Comparison of ENCODE assay signal across 22 cellular contexts in genomic region chr2:170503563-170503962, GRCh38.
DNase-seq lines count a peak whose midpoint lies in the region; ATAC-seq and TF ChIP-seq lines count a peak whose summit lies in the region.
"Had no signal": no experiment of that assay in that cellular context is flagged by ENCODE, and none has a peak within 500 bp of the region (broad histone marks: within the 10 kb centered on the region; RNA-seq: fewer than 3 reads in every experiment).

No MANE protein-coding gene starts in this region.

- TF ChIP-seq CTCF in A673 (conservative IDR thresholded peaks at IDR 0.05; ENCODE audit: low read depth, low read length) (no peak), endodermal cell (conservative IDR thresholded peaks at IDR 0.05) (no peak), CD14-positive monocyte (IDR thresholded peaks at IDR 0.05) (no peak)

- intact Hi-C loops in A673 (cut with micrococcal nuclease; ENCODE audit: unreplicated experiment): loop anchor here (10.0 kb wide), 1 partner anchor 211 kb away; the partner anchor contains the start of gene SP5
- intact Hi-C loops in CD14-positive monocyte (cut with micrococcal nuclease): no loop called here

- H3K4me1 Mint-ChIP-seq in endodermal cell (peaks cover 79% of the 10 kb centered on the region), CD14-positive monocyte (peaks cover 2% of the 10 kb centered on the region)

- no peaks in the 10 kb centered on the region for H3K36me3 Mint-ChIP-seq in endodermal cell (ENCODE audit: low read depth)
- no peaks in the 10 kb centered on the region for H3K36me3 Mint-ChIP-seq in CD14-positive monocyte

- H3K79me1 ChIP-seq in mesendoderm (ENCODE audit: low read length): no peaks in the 10 kb centered on the region

- no peaks in the 10 kb centered on the region for H3K79me2 ChIP-seq in mesendoderm (ENCODE audit: control insufficient read depth, insufficient read depth, low read length)

- H2BK15ac ChIP-seq in mesendoderm (replicated peaks; ENCODE audit: low read depth): no peak overlapping the region

- H3K4ac ChIP-seq in mesendoderm (ENCODE audit: low read depth, low read length): peak overlapping the region; percentile 28

- peak overlapping the region; percentile 83 for H3K56ac ChIP-seq in mesendoderm (ENCODE audit: low read length)

- H3K9ac ChIP-seq in NT2/D1 (ENCODE audit: insufficient read length, low read depth): peak overlapping the region; percentile 57
- no peak overlapping the region for H3K9ac ChIP-seq in endodermal cell (ENCODE audit: extremely low read depth, low read length, poor library complexity, severe bottlenecking)
- H3K9ac ChIP-seq in mesendoderm (ENCODE audit: low read length): peak overlapping the region; percentile 38
- H3K9ac ChIP-seq: GM23248 had no signal

- H3K23ac ChIP-seq in mesendoderm (ENCODE audit: low read length): no peak overlapping the region

- H3K4me2 ChIP-seq in mesendoderm (ENCODE audit: low read length): no peak overlapping the region

- H3K4me3 ChIP-seq in A673 (ENCODE audit: low read depth, low read length, poor library complexity, severe bottlenecking) (peak overlapping the region; percentile 16), NT2/D1 (ENCODE audit: insufficient read length, low read depth) (no peak overlapping the region), endodermal cell (ENCODE audit: low read length) (no peak overlapping the region), mesendoderm (ENCODE audit: low read length) (no peak overlapping the region)
- H3K4me3 ChIP-seq: GM23248, MG63, SJCRH30 had no signal

- BruUV-seq in A673 (replicated peaks; lab: Mats Ljungman, UMichigan): no TSS peak

- H3K9me3 Mint-ChIP-seq in endodermal cell (no peaks in the 10 kb centered on the region), CD14-positive monocyte (peaks cover 0 to 3% (median 0%) of the 10 kb centered on the region in 7 donors)
- H3K9me3 Mint-ChIP-seq: CD4-positive, alpha-beta T cell had no signal

- peak overlapping the region; percentile 42 for H3K18ac ChIP-seq in mesendoderm (ENCODE audit: low read length)

- POLR2A ChIA-PET in A673 (lab: Charles Lee; ENCODE audit: low non-redundant PET): no interaction called here

- H2AK5ac ChIP-seq in mesendoderm (ENCODE audit: low read length): peak overlapping the region; percentile 31

- CTCF ChIA-PET in A673 (lab: Charles Lee): interaction anchor here (0.7 kb wide), 1 partner anchor 310 kb away, joined by 3 read pairs; no protein-coding TSS in a partner anchor

- H3K36me3 ChIP-seq in A673 (ENCODE audit: insufficient read depth, low read length, poor library complexity, severe bottlenecking): no peaks in the 10 kb centered on the region
- H3K36me3 ChIP-seq in NT2/D1 (ENCODE audit: insufficient read depth, insufficient read length, low read length): no peaks in the 10 kb centered on the region
- H3K36me3 ChIP-seq in endodermal cell (ENCODE audit: control insufficient read depth, insufficient read depth, low read length): no peaks in the 10 kb centered on the region
- H3K36me3 ChIP-seq in mesendoderm (ENCODE audit: control insufficient read depth, insufficient read depth, low read length): no peaks in the 10 kb centered on the region
- H3K36me3 ChIP-seq: MG63, SJCRH30 had no signal

- peak overlapping the region; percentile 97 for H2BK5ac ChIP-seq in mesendoderm (ENCODE audit: low read length)

- H3K27ac Mint-ChIP-seq in endodermal cell (no peak overlapping the region), CD14-positive monocyte (peak overlapping the region in 1 of 7 donors; percentile 14)
- H3K27ac Mint-ChIP-seq: CD4-positive, alpha-beta T cell; HFFc6 had no signal

- 16% methylated on average over 2 of the region's 3 CpGs; no CpG with 5 or more reads in 1 of the 2 experiments for WGBS in endodermal cell (ENCODE audit: insufficient coverage in 1 of 2, insufficient read length in 1 of 2), 2 experiments
- WGBS in mesendoderm (ENCODE audit: extremely low coverage, insufficient coverage, low lambda C conversion rate): no CpG with 5 or more reads among the region's 3 CpGs

- TF ChIP-seq POLR2A in GM18505 (IDR thresholded peaks at IDR 0.05; ENCODE audit: borderline replicate concordance, extremely low read depth, insufficient read depth, insufficient read length): no peak

- H3K4me3 Mint-ChIP-seq in endodermal cell: no peak overlapping the region
- H3K4me3 Mint-ChIP-seq in CD14-positive monocyte: no peak overlapping the region
- H3K4me3 Mint-ChIP-seq: CD4-positive, alpha-beta T cell; HFFc6 had no signal

- H2BK120ac ChIP-seq in mesendoderm (ENCODE audit: low read depth, low read length): peak overlapping the region; percentile 16

- no peak overlapping the region for H4K5ac ChIP-seq in mesendoderm (ENCODE audit: low read length)

- no peak overlapping the region for H4K8ac ChIP-seq in mesendoderm (ENCODE audit: low read depth, low read length)

- H3K9me3 ChIP-seq in A673 (ENCODE audit: low read depth, low read length, poor library complexity, severe bottlenecking) (no peaks in the 10 kb centered on the region), NT2/D1 (ENCODE audit: insufficient read depth, low read length) (no peaks in the 10 kb centered on the region), endodermal cell (ENCODE audit: control insufficient read depth, low read length) (no peaks in the 10 kb centered on the region)
- H3K9me3 ChIP-seq: MG63, SJCRH30 had no signal

- no peaks in the 10 kb centered on the region for H3K27me3 ChIP-seq in A673 (replicated peaks; ENCODE audit: insufficient read depth, low read depth, low read length, poor library complexity)
- H3K27me3 ChIP-seq in NT2/D1 (ENCODE audit: insufficient read depth, insufficient read length): no peaks in the 10 kb centered on the region
- H3K27me3 ChIP-seq in endodermal cell (ENCODE audit: control insufficient read depth, insufficient read depth, low read length, poor library complexity, severe bottlenecking): no peaks in the 10 kb centered on the region
- H3K27me3 ChIP-seq in mesendoderm (ENCODE audit: insufficient read depth, low read length, poor library complexity): no peaks in the 10 kb centered on the region
- H3K27me3 ChIP-seq: MG63, SJCRH30 had no signal

- H3K27me3 Mint-ChIP-seq in endodermal cell (ENCODE audit: insufficient read depth): no peaks in the 10 kb centered on the region
- peaks cover 25 to 40% (median 30%) of the 10 kb centered on the region in 3 donors for H3K27me3 Mint-ChIP-seq in CD14-positive monocyte (ENCODE audit: low read depth in 3 of 3)

- peak overlapping the region; percentile 64 for H3K27ac ChIP-seq in A673 (ENCODE audit: low read depth, low read length, poor library complexity, severe bottlenecking)
- H3K27ac ChIP-seq in endodermal cell (ENCODE audit: low read depth, low read length): no peak overlapping the region
- H3K27ac ChIP-seq in mesendoderm (ENCODE audit: low read depth, low read length): peak overlapping the region; percentile 97
- H3K27ac ChIP-seq: GM23248, SJCRH30 had no signal

- peaks cover 45% of the 10 kb centered on the region for H3K4me1 ChIP-seq in A673 (ENCODE audit: insufficient read depth, low read length, poor library complexity, severe bottlenecking)
- no peaks in the 10 kb centered on the region for H3K4me1 ChIP-seq in NT2/D1 (ENCODE audit: insufficient read depth, insufficient read length)
- H3K4me1 ChIP-seq in endodermal cell (ENCODE audit: control insufficient read depth, insufficient read depth, low read length): peaks cover 10% of the 10 kb centered on the region
- H3K4me1 ChIP-seq in mesendoderm (ENCODE audit: control insufficient read depth, low read depth, low read length): peaks cover 21% of the 10 kb centered on the region

- ATAC-seq in GM18505 (IDR thresholded peaks at IDR 0.05; ENCODE audit: unreplicated experiment): no peak

- DNase-seq in A673 (ENCODE audit: low spot score) (peak; percentile 76), NT2/D1 (ENCODE audit: low read depth, low spot score) (no peak), endodermal cell (peak; percentile 71), mesendoderm (peak; percentile 75), CD14-positive monocyte (ENCODE audit: low spot score) (no peak), NCI-H1930 (lab: John Stamatoyannopoulos, UW) (no peak)
- DNase-seq in activated CD8-positive, alpha-beta memory T cell treated with anti-CD3 and anti-CD28 coated beads, Interleukin-2, amount 50 U/mL, for 48 hours: no peak
- DNase-seq: Calu3; CD4-positive, alpha-beta T cell; DMS79 treated with DMSO at 0.1 percent for 48 hours; GF-D8; GM23248; HFFc6; MG63; NCI-H1417; NCI-H2029 treated with DMSO at 0.1 percent for 48 hours; NCI-H2227 treated with DMSO at 0.1 percent for 48 hours; NCI-H524 treated with DMSO at 0.1 percent for 48 hours; OCI-M1; RPMI8226; SJCRH30 had no signal

Comparison
In these comparisons a context has a peak if more than half of its experiments do, and no peak if none do; other contexts are left out.
1. DNase-seq: peak in A673 (single experiment), endodermal cell (single experiment) and mesendoderm (single experiment); none in NT2/D1 (single experiment), activated CD8-positive, alpha-beta memory T cell treated with anti-CD3 and anti-CD28 coated beads, Interleukin-2, amount 50 U/mL, for 48 hours (single experiment), CD14-positive monocyte (single experiment) and NCI-H1930 (0 of 2).